21 cellular contexts compared by ENCODE assay signal in the genomic region with DNA sequence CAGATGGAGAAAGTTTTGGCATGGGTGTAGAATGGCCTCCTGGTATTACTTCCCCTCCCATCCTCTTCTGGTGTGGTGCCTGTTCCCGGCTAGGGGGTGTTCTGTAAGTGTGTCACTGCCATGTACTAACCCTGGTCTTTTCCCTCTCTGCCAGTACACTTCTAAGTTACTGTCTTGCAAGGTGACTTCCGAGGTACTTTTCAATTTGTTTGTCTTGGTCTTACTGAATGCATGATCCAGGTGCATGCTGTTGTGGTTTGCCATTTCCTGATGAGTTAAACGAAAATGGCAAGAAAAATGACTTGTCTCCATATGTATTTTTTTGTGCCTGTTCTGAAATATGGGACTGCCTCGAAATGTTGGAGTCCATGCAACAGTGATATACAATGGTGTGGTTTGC. TPM values are rescaled to one million over a fixed set of nuclear protein-coding genes. Genes with fewer than 3 reads are reported as not detected.
A peak's percentile ranks its signal among the peaks of the same experiment; 100 is the strongest.
DNase-seq lines count a peak whose midpoint lies in the region; ATAC-seq, FAIRE-seq and TF ChIP-seq lines count a peak whose summit lies in the region.
"Had no signal": no experiment of that assay in that cellular context is flagged by ENCODE, and none has a peak within 500 bp of the region (broad histone marks: within the 10 kb centered on the region; RNA-seq: fewer than 3 reads in every experiment).

No MANE protein-coding gene starts in this region.

- ATAC-seq in HG02870 (IDR thresholded peaks at IDR 0.05; ENCODE audit: unreplicated experiment) (peak; percentile 51), GM19455 (IDR thresholded peaks at IDR 0.05; ENCODE audit: unreplicated experiment) (no peak)
- ATAC-seq: Panc1 had no signal

- H3K27me3 Mint-ChIP-seq in activated T-helper 1 cell treated with anti-CD3 and anti-CD28 coated beads, Interleukin-12 subunit alpha, Interleukin-12 subunit beta, Interleukin-2, Interleukin-4 antibody, amounts not matched to agents 30 ng/mL and 10 ng/mL and 1 ng/mL, durations not matched to agents 14 hours and 24 hours and 36 hours (ENCODE audit: insufficient read depth) = no peaks in the 10 kb centered on the region

- H3K27me3 ChIP-seq in BLaER1 = no peaks in the 10 kb centered on the region
- H3K27me3 ChIP-seq: colonic mucosa had no signal

- H3K4me3 Mint-ChIP-seq in activated T-helper 1 cell treated with anti-CD3 and anti-CD28 coated beads, Interleukin-12 subunit alpha, Interleukin-12 subunit beta, Interleukin-2, Interleukin-4 antibody, amounts not matched to agents 30 ng/mL and 10 ng/mL and 1 ng/mL, durations not matched to agents 14 hours and 24 hours and 36 hours = peak overlapping the region; percentile 65

- DNase-seq in GM12891 (ENCODE audit: insufficient read length, low spot score) (no peak), NCI-H1436 treated with DMSO at 0.1 percent for 48 hours (lab: John Stamatoyannopoulos, UW) (no peak), amniotic stem cell (lab: John Stamatoyannopoulos, UW) (no peak), NCI-H1105 treated with DMSO at 0.1 percent for 48 hours (lab: John Stamatoyannopoulos, UW) (no peak)
- no peak for DNase-seq in activated T-helper 1 cell treated with anti-CD3 and anti-CD28 coated beads, Interleukin-12 subunit alpha, Interleukin-12 subunit beta, Interleukin-2, Interleukin-4 antibody, amounts not matched to agents 30 ng/mL and 10 ng/mL and 1 ng/mL, durations not matched to agents 14 hours and 24 hours and 36 hours (ENCODE audit: low spot score)
- DNase-seq: activated T-cell treated with anti-CD3 and anti-CD28 coated beads for 4 hours, anterior cingulate cortex, colonic mucosa, DMS79 treated with DMSO at 0.1 percent for 48 hours, erythroblast, NCI-H187, NCI-H510A, small intestine had no signal

- TF ChIP-seq POLR2A in GM12891 (IDR thresholded peaks at IDR 0.05; ENCODE audit: low read depth, low read length) = no peak

- H3K36me3 ChIP-seq in BLaER1 = peaks cover 10% of the 10 kb centered on the region
- H3K36me3 ChIP-seq: colonic mucosa had no signal

- no peaks in the 10 kb centered on the region for H3K9me3 Mint-ChIP-seq in activated T-helper 1 cell treated with anti-CD3 and anti-CD28 coated beads, Interleukin-12 subunit alpha, Interleukin-12 subunit beta, Interleukin-2, Interleukin-4 antibody, amounts not matched to agents 30 ng/mL and 10 ng/mL and 1 ng/mL, durations not matched to agents 14 hours and 24 hours and 36 hours

- no peak overlapping the region for H3K27ac ChIP-seq in BLaER1
- H3K27ac ChIP-seq: colonic mucosa, HL-60 had no signal

- no peaks in the 10 kb centered on the region for H4K20me1 ChIP-seq in BLaER1

- no peak overlapping the region for H3K4me3 ChIP-seq in BLaER1
- H3K4me3 ChIP-seq: colonic mucosa had no signal

- H3K9me3 ChIP-seq in BLaER1 = peaks cover 22% of the 10 kb centered on the region
- H3K9me3 ChIP-seq: colonic mucosa had no signal

- peak; percentile 75 for FAIRE-seq in GM12891 (lab: Jason Lieb, UNC)
- FAIRE-seq: keratinocyte, small intestine had no signal

- peaks cover 45% of the 10 kb centered on the region for H3K36me3 Mint-ChIP-seq in activated T-helper 1 cell treated with anti-CD3 and anti-CD28 coated beads, Interleukin-12 subunit alpha, Interleukin-12 subunit beta, Interleukin-2, Interleukin-4 antibody, amounts not matched to agents 30 ng/mL and 10 ng/mL and 1 ng/mL, durations not matched to agents 14 hours and 24 hours and 36 hours (ENCODE audit: low read depth)

- peaks cover 84% of the 10 kb centered on the region for H3K4me1 Mint-ChIP-seq in activated T-helper 1 cell treated with anti-CD3 and anti-CD28 coated beads, Interleukin-12 subunit alpha, Interleukin-12 subunit beta, Interleukin-2, Interleukin-4 antibody, amounts not matched to agents 30 ng/mL and 10 ng/mL and 1 ng/mL, durations not matched to agents 14 hours and 24 hours and 36 hours (ENCODE audit: low read depth)

- peaks cover 56% of the 10 kb centered on the region for H3K4me1 ChIP-seq in BLaER1
- H3K4me1 ChIP-seq: colonic mucosa had no signal

- H3K4me2 ChIP-seq in BLaER1 = peak overlapping the region; percentile 71

- intact Hi-C loops in activated T-helper 1 cell treated with anti-CD3 and anti-CD28 coated beads, Interleukin-12 subunit alpha, Interleukin-12 subunit beta, Interleukin-2, Interleukin-4 antibody, amounts not matched to agents 30 ng/mL and 10 ng/mL and 1 ng/mL, durations not matched to agents 14 hours and 24 hours and 36 hours (cut with micrococcal nuclease) = loop anchor here (2.0 kb wide), 1 partner anchor 13 kb away; no protein-coding TSS in a partner anchor

- peak overlapping the region; percentile 81 for H3K27ac Mint-ChIP-seq in activated T-helper 1 cell treated with anti-CD3 and anti-CD28 coated beads, Interleukin-12 subunit alpha, Interleukin-12 subunit beta, Interleukin-2, Interleukin-4 antibody, amounts not matched to agents 30 ng/mL and 10 ng/mL and 1 ng/mL, durations not matched to agents 14 hours and 24 hours and 36 hours

- no peak overlapping the region for H3K9ac ChIP-seq in BLaER1

TF ChIP-seq in GM12891, 5 proteins besides CTCF, POLR2A, EP300 and RAD21:
- TF ChIP-seq SPI1 (IDR thresholded peaks at IDR 0.05; ENCODE audit: low read depth, low read length) = 0 out of 2 replicates have a peak, but pooled peaks have one; percentile 9
- no peak for TF ChIP-seq TAF1 (IDR thresholded peaks at IDR 0.05; ENCODE audit: low read depth, low read length)
TF ChIP-seq in GM12891: peak in this region for 1.

RNA-seq across cellular contexts. Expression of gene C9orf152, which starts 46.0 kb away (rescaled TPM):
- not detected for polyA plus RNA-seq in GM12891 (2012; ENCODE audit: low read depth, missing spikeins)
- not detected in 2 replicates for total RNA-seq in activated T-helper 1 cell treated with anti-CD3 and anti-CD28 coated beads, Interleukin-12 subunit alpha, Interleukin-12 subunit beta, Interleukin-2, Interleukin-4 antibody, amounts not matched to agents 30 ng/mL and 10 ng/mL and 1 ng/mL, durations not matched to agents 14 hours and 24 hours and 36 hours
- total RNA-seq: LHCN-M2, osteoblast had no signal
- polyA plus RNA-seq: keratinocyte had no signal
